Comparison of ENCODE assay signal across 27 cellular contexts in genomic region chr13:59770451-59770850, GRCh38.
"Had no signal": no experiment of that assay in that cellular context is flagged by ENCODE, and none has a peak within 500 bp of the region (broad histone marks: within the 10 kb centered on the region; RNA-seq: fewer than 3 reads in every experiment).

No MANE protein-coding gene starts in this region.

- H3K4me1 Mint-ChIP-seq: activated CD4-positive, alpha-beta T cell treated with anti-CD3 and anti-CD28 coated beads, Interleukin-2, amount 10 ng/mL, durations not matched to agents 7 days and 5 days; activated T-helper 17 cell treated with anti-CD3 and anti-CD28 coated beads, Interleukin-2, amount 50 U/mL, for 72 hours; memory B cell; naive B cell; stimulated activated memory B cell treated with anti-CD40 and anti-IgM and Interleukin-4, amounts not matched to agents 10 μg/mL and 1 μg/mL and 100 μg/mL, for 72 hours had no signal

- H3K9ac ChIP-seq: neural progenitor cell had no signal

- H3K4me3 Mint-ChIP-seq: activated CD4-positive, alpha-beta T cell treated with anti-CD3 and anti-CD28 coated beads, Interleukin-2, amount 10 ng/mL, durations not matched to agents 7 days and 5 days; activated T-cell treated with anti-CD3 and anti-CD28 coated beads, Interleukin-2, amount 50 U/mL, for 24 hours; activated T-helper 17 cell treated with anti-CD3 and anti-CD28 coated beads, Interleukin-2, amount 50 U/mL, for 72 hours; brain; dendritic cell treated with granulocyte-macrophage colony-stimulating factor and Interleukin-4, amounts not matched to agents 40 ng/mL and 50 ng/mL, for 4 days; memory B cell; naive B cell; neural progenitor cell; stimulated activated memory B cell treated with anti-CD40 and anti-IgM and Interleukin-4, amounts not matched to agents 10 μg/mL and 1 μg/mL and 100 μg/mL, for 72 hours had no signal

- H3K27me3 ChIP-seq: gastrocnemius medialis, neural progenitor cell, sigmoid colon, stomach, suprapubic skin, tibial nerve had no signal

- H3K36me3 ChIP-seq: gastrocnemius medialis, neural progenitor cell, sigmoid colon, stomach, suprapubic skin, tibial nerve, WERI-Rb-1 had no signal

- H3K27me3 Mint-ChIP-seq: activated CD4-positive, alpha-beta T cell treated with anti-CD3 and anti-CD28 coated beads, Interleukin-2, amount 10 ng/mL, durations not matched to agents 7 days and 5 days; activated T-cell treated with anti-CD3 and anti-CD28 coated beads, Interleukin-2, amount 50 U/mL, for 24 hours; activated T-helper 17 cell treated with anti-CD3 and anti-CD28 coated beads, Interleukin-2, amount 50 U/mL, for 72 hours; brain; dendritic cell treated with granulocyte-macrophage colony-stimulating factor and Interleukin-4, amounts not matched to agents 40 ng/mL and 50 ng/mL, for 4 days; memory B cell; naive B cell; progenitor cell of endocrine pancreas; stimulated activated memory B cell treated with anti-CD40 and anti-IgM and Interleukin-4, amounts not matched to agents 10 μg/mL and 1 μg/mL and 100 μg/mL, for 72 hours had no signal

- DNase-seq: activated CD4-positive, alpha-beta T cell treated with anti-CD3 and anti-CD28 coated beads, Interleukin-2, amount 10 ng/mL, durations not matched to agents 7 days and 5 days; activated CD4-positive, CD25-positive, alpha-beta regulatory T cell treated with anti-CD3 and anti-CD28 coated beads, Interleukin-2, amount 50 U/mL, for 72 hours; activated T-cell treated with anti-CD3 and anti-CD28 coated beads, Interleukin-2, amount 50 U/mL, for 24 hours; aorta; caudate nucleus; effector CD4-positive, alpha-beta T cell; erythroblast; gastrocnemius medialis; hippocampal formation; naive B cell; retina; sigmoid colon; stimulated activated CD4-positive, alpha-beta T cell treated with anti-CD3 and anti-CD28 coated beads, Interleukin-15, amount 100 ng/mL, for 24 hours; stomach; WERI-Rb-1 had no signal

- H3K27ac Mint-ChIP-seq: activated CD4-positive, alpha-beta T cell treated with anti-CD3 and anti-CD28 coated beads, Interleukin-2, amount 10 ng/mL, durations not matched to agents 7 days and 5 days; activated naive CD4-positive, alpha-beta T cell treated with anti-CD3 and anti-CD28 coated beads, Interleukin-2, amount 50 U/mL, for 72 hours; activated T-cell treated with anti-CD3 and anti-CD28 coated beads, Interleukin-2, amount 50 U/mL, for 24 hours; activated T-helper 17 cell treated with anti-CD3 and anti-CD28 coated beads, Interleukin-2, amount 50 U/mL, for 72 hours; brain; dendritic cell treated with granulocyte-macrophage colony-stimulating factor and Interleukin-4, amounts not matched to agents 40 ng/mL and 50 ng/mL, for 4 days; memory B cell; naive B cell; neural progenitor cell; progenitor cell of endocrine pancreas; stimulated activated memory B cell treated with anti-CD40 and anti-IgM and Interleukin-4, amounts not matched to agents 10 μg/mL and 1 μg/mL and 100 μg/mL, for 72 hours had no signal

- H2AFZ ChIP-seq: neural progenitor cell had no signal

- H3K4me3 ChIP-seq: gastrocnemius medialis, neural progenitor cell, sigmoid colon, smooth muscle cell, stomach, suprapubic skin, tibial nerve had no signal

- H3K9me3 ChIP-seq: gastrocnemius medialis, sigmoid colon, stomach, suprapubic skin, tibial nerve had no signal

- H3K4me2 ChIP-seq: neural progenitor cell, smooth muscle cell had no signal

- ATAC-seq: activated naive CD4-positive, alpha-beta T cell treated with anti-CD3 and anti-CD28 coated beads, Interleukin-2, amount 50 U/mL, for 72 hours; activated T-helper 17 cell treated with anti-CD3 and anti-CD28 coated beads, Interleukin-2, amount 50 U/mL, for 72 hours; gastrocnemius medialis; stimulated activated memory B cell treated with anti-CD40 and anti-IgM and Interleukin-4, amounts not matched to agents 10 μg/mL and 1 μg/mL and 100 μg/mL, for 72 hours had no signal

- H3K9me3 Mint-ChIP-seq: activated CD4-positive, alpha-beta T cell treated with anti-CD3 and anti-CD28 coated beads, Interleukin-2, amount 10 ng/mL, durations not matched to agents 7 days and 5 days; activated naive CD4-positive, alpha-beta T cell treated with anti-CD3 and anti-CD28 coated beads, Interleukin-2, amount 50 U/mL, for 72 hours; activated T-cell treated with anti-CD3 and anti-CD28 coated beads, Interleukin-2, amount 50 U/mL, for 24 hours; activated T-helper 17 cell treated with anti-CD3 and anti-CD28 coated beads, Interleukin-2, amount 50 U/mL, for 72 hours; brain; dendritic cell treated with granulocyte-macrophage colony-stimulating factor and Interleukin-4, amounts not matched to agents 40 ng/mL and 50 ng/mL, for 4 days; memory B cell; naive B cell; neural progenitor cell; stimulated activated memory B cell treated with anti-CD40 and anti-IgM and Interleukin-4, amounts not matched to agents 10 μg/mL and 1 μg/mL and 100 μg/mL, for 72 hours had no signal

- H3K4me1 ChIP-seq: gastrocnemius medialis, tibial nerve had no signal

- FAIRE-seq: urothelium cell line had no signal

- H3K27ac ChIP-seq: gastrocnemius medialis, neural progenitor cell, sigmoid colon, stomach, suprapubic skin, tibial nerve, WERI-Rb-1 had no signal

- H3K36me3 Mint-ChIP-seq: activated naive CD4-positive, alpha-beta T cell treated with anti-CD3 and anti-CD28 coated beads, Interleukin-2, amount 50 U/mL, for 72 hours; brain; memory B cell; naive B cell; stimulated activated memory B cell treated with anti-CD40 and anti-IgM and Interleukin-4, amounts not matched to agents 10 μg/mL and 1 μg/mL and 100 μg/mL, for 72 hours had no signal
